In the genomic region with DNA sequence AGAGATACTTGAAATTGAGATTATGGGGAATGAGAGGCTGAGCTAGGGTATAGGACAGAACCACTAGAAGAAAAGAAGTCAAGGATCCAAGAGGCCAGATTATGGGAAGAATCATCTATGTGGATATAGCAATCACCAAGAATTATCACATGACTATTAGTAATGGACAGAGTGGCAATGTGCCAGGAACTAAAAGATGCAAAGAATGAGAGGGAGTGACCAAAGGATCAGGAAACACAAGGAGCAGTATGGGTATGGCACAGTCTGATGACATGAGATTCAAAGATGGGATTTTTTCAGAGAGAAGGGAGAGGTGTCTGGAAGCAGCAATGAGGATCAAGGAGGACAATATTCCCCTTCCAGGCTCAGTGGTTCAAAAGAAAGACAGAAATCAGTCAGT, we compare ENCODE assay signal across 1 cellular context.
TF ChIP-seq lines count a peak whose summit lies in the region.

No MANE protein-coding gene starts in this region.

TF ChIP-seq in endothelial cell of umbilical vein, 7 proteins besides CTCF, POLR2A, EP300 and RAD21 (continued from another document):
- no peak for TF ChIP-seq JUN (IDR thresholded peaks at IDR 0.05; ENCODE audit: borderline replicate concordance, insufficient read depth, insufficient read length, low read depth)
- TF ChIP-seq, protein P1, sequence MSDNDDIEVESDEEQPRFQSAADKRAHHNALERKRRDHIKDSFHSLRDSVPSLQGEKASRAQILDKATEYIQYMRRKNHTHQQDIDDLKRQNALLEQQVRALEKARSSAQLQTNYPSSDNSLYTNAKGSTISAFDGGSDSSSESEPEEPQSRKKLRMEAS (IDR thresholded peaks at IDR 0.05; ENCODE audit: insufficient read depth, insufficient read length), result no peak
